In genomic region chr6:392441-393390, GRCh38 we compare ENCODE assay signal across 8 cellular contexts. TPM values are rescaled to one million over a fixed set of nuclear protein-coding genes. Genes with fewer than 3 reads are reported as not detected.
DNase-seq lines count a peak whose midpoint lies in the region; ATAC-seq lines count a peak whose summit lies in the region.

No MANE protein-coding gene starts in this region.

- CTCF ChIA-PET in activated CD8-positive, alpha-beta memory T cell treated with anti-CD3 and anti-CD28 coated beads, Interleukin-2, amount 10 ng/mL, durations not matched to agents 7 days and 5 days (lab: Charles Lee), result interaction anchor here (0.5 to 6.9 kb wide), 22 partner anchors 9 to 313 kb away, joined by 3 to 50 read pairs (median 4); no protein-coding TSS in a partner anchor

- H3K36me3 Mint-ChIP-seq in activated CD8-positive, alpha-beta memory T cell treated with anti-CD3 and anti-CD28 coated beads, Interleukin-2, amount 10 ng/mL, durations not matched to agents 7 days and 5 days, result peaks cover 43% of the 10 kb centered on the region

- no peak overlapping the region for H3K27ac ChIP-seq in right cardiac atrium (ENCODE audit: low read length)
- H3K27ac ChIP-seq in skin epidermis, result peak overlapping the region in 19 of 21 experiments; percentile 11 to 81 (median 50)

- no peaks in the 10 kb centered on the region for H3K27me3 Mint-ChIP-seq in activated CD8-positive, alpha-beta memory T cell treated with anti-CD3 and anti-CD28 coated beads, Interleukin-2, amount 10 ng/mL, durations not matched to agents 7 days and 5 days

- intact Hi-C loops in right cardiac atrium (cut with DNase I), result no loop called here

- WGBS in right cardiac atrium, result 2% methylated on average over 108 of the region's 108 CpGs

- no peaks in the 10 kb centered on the region for H3K9me3 Mint-ChIP-seq in activated CD8-positive, alpha-beta memory T cell treated with anti-CD3 and anti-CD28 coated beads, Interleukin-2, amount 10 ng/mL, durations not matched to agents 7 days and 5 days (ENCODE audit: low read depth)

- H3K27me3 ChIP-seq in right cardiac atrium (ENCODE audit: control insufficient read depth, insufficient read depth), result peaks cover 3% of the 10 kb centered on the region

- peak overlapping the region; percentile 94 for H3K4me3 Mint-ChIP-seq in activated CD8-positive, alpha-beta memory T cell treated with anti-CD3 and anti-CD28 coated beads, Interleukin-2, amount 10 ng/mL, durations not matched to agents 7 days and 5 days

- DNase-seq in activated CD8-positive, alpha-beta memory T cell treated with anti-CD3 and anti-CD28 coated beads, Interleukin-2, amount 10 ng/mL, durations not matched to agents 7 days and 5 days, result peak; percentile 69
- DNase-seq in right cardiac atrium (no peak), T1000 (lab: John Stamatoyannopoulos, UW) (no peak), hypothalamus (lab: John Stamatoyannopoulos, UW) (no peak), LoVo (ENCODE audit: low spot score) (no peak)

- peak overlapping the region; percentile 64 for H3K4me3 ChIP-seq in right cardiac atrium (ENCODE audit: low read length)
- peak overlapping the region; percentile 42 to 50 (median 47) for H3K4me3 ChIP-seq in skin epidermis

- no peaks in the 10 kb centered on the region for H3K9me3 ChIP-seq in right cardiac atrium (ENCODE audit: control insufficient read depth, low read length)

- peaks cover 62% of the 10 kb centered on the region for H3K4me1 Mint-ChIP-seq in activated CD8-positive, alpha-beta memory T cell treated with anti-CD3 and anti-CD28 coated beads, Interleukin-2, amount 10 ng/mL, durations not matched to agents 7 days and 5 days

- ATAC-seq in GM19324 (IDR thresholded peaks at IDR 0.05; ENCODE audit: low FRiP score, unreplicated experiment), result peak; percentile 0
- ATAC-seq in activated CD8-positive, alpha-beta memory T cell treated with anti-CD3 and anti-CD28 coated beads, Interleukin-2, amount 10 ng/mL, durations not matched to agents 7 days and 5 days, result peak; percentile 7
- ATAC-seq in right cardiac atrium, result peak in 1 of 2 donors; percentile 21
- ATAC-seq in GM19467 (IDR thresholded peaks at IDR 0.05; ENCODE audit: unreplicated experiment), result no peak

- peak overlapping the region; percentile 95 for H3K27ac Mint-ChIP-seq in activated CD8-positive, alpha-beta memory T cell treated with anti-CD3 and anti-CD28 coated beads, Interleukin-2, amount 10 ng/mL, durations not matched to agents 7 days and 5 days

- peaks cover 6% of the 10 kb centered on the region for H3K4me1 ChIP-seq in right cardiac atrium (ENCODE audit: control insufficient read depth, insufficient read depth, low read length)

RNA-seq across cellular contexts. Expression of gene IRF4, which starts 1.2 kb away (rescaled TPM):
- total RNA-seq in activated CD8-positive, alpha-beta memory T cell treated with anti-CD3 and anti-CD28 coated beads, Interleukin-2, amount 10 ng/mL, durations not matched to agents 7 days and 5 days, result 100 to 1,000 TPM; 184 to 254 TPM
- total RNA-seq in right cardiac atrium, result 1 to 10 TPM in 1 of 4 donors, under 1 TPM in 3; 0.46 to 1.4 (median 0.67) TPM
- polyA plus RNA-seq in right cardiac atrium, result 0.41 TPM

Comparison
In these comparisons a context has a peak if more than half of its experiments do, and no peak if none do; other contexts are left out.
1. RNA of gene IRF4, which starts 1.2 kb away (total RNA-seq): 184 to 254 TPM in activated CD8-positive, alpha-beta memory T cell treated with anti-CD3 and anti-CD28 coated beads, Interleukin-2, amount 10 ng/mL, durations not matched to agents 7 days and 5 days; 0.46 to 1.4 TPM in right cardiac atrium; every median in the first group is over 10 times any median in the second.